Comparison of ENCODE assay signal across 8 cellular contexts in genomic region chr2:65666156-65666725, GRCh38.
DNase-seq lines count a peak whose midpoint lies in the region; ATAC-seq, FAIRE-seq and TF ChIP-seq lines count a peak whose summit lies in the region.

No MANE protein-coding gene starts in this region.

- no peaks in the 10 kb centered on the region for H3K36me3 ChIP-seq in bronchial epithelial cell (ENCODE audit: control insufficient read depth, insufficient read depth, low read length)
- H3K36me3 ChIP-seq in SJCRH30, result no peaks in the 10 kb centered on the region
- no peaks in the 10 kb centered on the region for H3K36me3 ChIP-seq in stomach

- no peak overlapping the region for H3K27ac ChIP-seq in SJCRH30
- no peak overlapping the region for H3K27ac ChIP-seq in stomach

- 81 to 87% (median 85%) methylated on average over 6 of the region's 6 CpGs for WGBS in stomach, 5 donors

- intact Hi-C loops in stomach (cut with DNase I; ENCODE audit: low total_unique reads), result no loop called here

- H3K4me1 ChIP-seq in SJCRH30 (no peaks in the 10 kb centered on the region; the same call in 1 of the 2 replicates), stomach (peaks cover 0 to 10% (median 0%) of the 10 kb centered on the region in 4 donors)

- H3K9me3 ChIP-seq in SJCRH30 (replicated peaks), result no peaks in the 10 kb centered on the region
- H3K9me3 ChIP-seq in stomach, result peaks cover 6 to 25% (median 17%) of the 10 kb centered on the region in 4 donors

- peak; percentile 76 for DNase-seq in GM10266 (ENCODE audit: extremely low spot score)
- peak; percentile 35 for DNase-seq in bronchial epithelial cell (ENCODE audit: low read depth)
- no peak for DNase-seq in SJCRH30
- no peak for DNase-seq in stomach
- no peak for DNase-seq in activated CD4-positive, CD25-positive, alpha-beta regulatory T cell (lab: John Stamatoyannopoulos, UW)
- no peak for DNase-seq in cerebellar nuclear complex (lab: John Stamatoyannopoulos, UW)

- TF ChIP-seq CTCF in GM10266 (IDR thresholded peaks at IDR 0.05; ENCODE audit: control insufficient read depth, insufficient read depth, low read depth, missing control alignments) (no peak), bronchial epithelial cell (IDR thresholded peaks at IDR 0.05; ENCODE audit: insufficient read depth, low read length, severe bottlenecking) (no peak), stomach (IDR thresholded peaks at IDR 0.05) (no peak)

- no peak overlapping the region for H3K4me3 ChIP-seq in bronchial epithelial cell (ENCODE audit: low read depth, low read length)
- no peak overlapping the region for H3K4me3 ChIP-seq in SJCRH30
- H3K4me3 ChIP-seq in stomach, result no peak overlapping the region

- no peak for TF ChIP-seq EP300 in stomach (IDR thresholded peaks at IDR 0.05)

- FAIRE-seq in bronchial epithelial cell (lab: Jason Lieb, UNC), result no peak

- no peaks in the 10 kb centered on the region for H3K27me3 ChIP-seq in bronchial epithelial cell (ENCODE audit: control insufficient read depth, insufficient read depth, low read length)
- H3K27me3 ChIP-seq in SJCRH30, result no peaks in the 10 kb centered on the region
- no peaks in the 10 kb centered on the region for H3K27me3 ChIP-seq in stomach

- no peak for TF ChIP-seq POLR2A in stomach (IDR thresholded peaks at IDR 0.05)

- ATAC-seq in GM21381 (IDR thresholded peaks at IDR 0.05; ENCODE audit: unreplicated experiment) (peak; percentile 99), HG03442 (IDR thresholded peaks at IDR 0.05; ENCODE audit: unreplicated experiment) (peak; percentile 99)

Comparison
In these comparisons a context has a peak if more than half of its experiments do, and no peak if none do; other contexts are left out.
1. DNase-seq: peak in GM10266 (single experiment) and bronchial epithelial cell (single experiment); none in SJCRH30 (0 of 2), stomach (single experiment), activated CD4-positive, CD25-positive, alpha-beta regulatory T cell (0 of 4) and cerebellar nuclear complex (0 of 2).